8 cellular contexts compared by ENCODE assay signal in the genomic region with DNA sequence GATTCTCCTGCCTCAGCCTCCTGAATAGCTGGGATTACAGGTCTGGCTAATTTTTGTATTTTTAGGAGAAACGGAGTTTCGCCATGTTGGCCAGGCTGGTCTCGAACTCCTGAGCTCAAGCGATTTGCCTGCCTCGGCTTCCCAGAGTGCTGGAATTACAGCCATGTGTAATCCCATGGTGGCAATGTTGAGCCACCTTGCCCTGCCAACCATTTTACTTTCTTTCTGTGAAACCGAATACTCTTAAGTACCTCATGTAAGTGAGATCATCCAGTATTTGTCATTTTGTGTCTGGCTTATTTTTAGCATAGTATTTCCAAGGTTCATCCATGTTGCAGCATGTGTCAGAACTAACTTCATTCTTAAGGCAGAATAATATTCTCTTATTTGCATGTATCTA. TPM values are rescaled to one million over a fixed set of nuclear protein-coding genes. Genes with fewer than 3 reads are reported as not detected.
DNase-seq lines count a peak whose midpoint lies in the region; ATAC-seq and TF ChIP-seq lines count a peak whose summit lies in the region.

No MANE protein-coding gene starts in this region.

- CTCF ChIA-PET in T-cell (lab: Charles Lee), result no interaction called here

- no peaks in the 10 kb centered on the region for H3K27me3 Mint-ChIP-seq in T-cell

- H3K4me1 Mint-ChIP-seq in T-cell, result peaks cover 91 to 92% (median 91%) of the 10 kb centered on the region in 3 donors

- H3K4me3 ChIP-seq in stomach smooth muscle (ENCODE audit: low read length in 2 of 2), result peak overlapping the region; percentile 15 to 65

- POLR2A ChIA-PET in T-cell (lab: Charles Lee), result no interaction called here

- peak overlapping the region; percentile 10 for H3K27ac ChIP-seq in foreskin keratinocyte
- H3K27ac ChIP-seq in stomach smooth muscle (ENCODE audit: low read length), result peak overlapping the region; percentile 80

- no peaks in the 10 kb centered on the region for H3K9me3 Mint-ChIP-seq in T-cell

- H3K36me3 ChIP-seq in stomach smooth muscle (ENCODE audit: control insufficient read depth in 2 of 2, insufficient read depth in 2 of 2, low read length in 2 of 2), result no peaks in the 10 kb centered on the region

- H3K9ac ChIP-seq in stomach smooth muscle (ENCODE audit: low read length in 2 of 2), result peak overlapping the region in 1 of 2 donors; percentile 73

- H3K4me1 ChIP-seq in foreskin keratinocyte, result peaks cover 53% of the 10 kb centered on the region
- peaks cover 73% of the 10 kb centered on the region for H3K4me1 ChIP-seq in stomach smooth muscle (ENCODE audit: control insufficient read depth, insufficient read depth, low read length)

- H3K27me3 ChIP-seq in foreskin keratinocyte (no peaks in the 10 kb centered on the region), stomach smooth muscle (ENCODE audit: control insufficient read depth in 1 of 2, insufficient read depth in 2 of 2, low read length in 2 of 2) (no peaks in the 10 kb centered on the region)

- no peaks in the 10 kb centered on the region for H3K9me3 ChIP-seq in stomach smooth muscle (ENCODE audit: control insufficient read depth in 2 of 2, low read length in 2 of 2)

- peak; percentile 43 for TF ChIP-seq CTCF in foreskin keratinocyte (conservative IDR thresholded peaks at IDR 0.05)

- DNase-seq in NCI-H2029 (lab: John Stamatoyannopoulos, UW), result peak; percentile 70
- DNase-seq in NCI-H2029 treated with DMSO at 0.1 percent for 48 hours (lab: John Stamatoyannopoulos, UW), result no peak
- DNase-seq in T-cell, result no peak
- DNase-seq in foreskin keratinocyte, result peak in 1 of 2 donors; percentile 44
- DNase-seq in mucosa of gallbladder (ENCODE audit: low spot score), result no peak
- no peak for DNase-seq in T-helper 9 cell

- ATAC-seq in T-cell (replicated peaks in 1 of 4), result no peak
- ATAC-seq in foreskin keratinocyte, result peak; percentile 36
- no peak for ATAC-seq in HG02973 (IDR thresholded peaks at IDR 0.05; ENCODE audit: unreplicated experiment)

- peak overlapping the region; percentile 26 to 57 for H3K27ac Mint-ChIP-seq in T-cell

- peak overlapping the region; percentile 26 to 93 (median 28) for H3K4me3 Mint-ChIP-seq in T-cell

- peaks cover 3% of the 10 kb centered on the region for H3K36me3 Mint-ChIP-seq in T-cell

RNA-seq across cellular contexts. Expression of a gene that starts 8.2 kb away (rescaled TPM):
- total RNA-seq in T-cell (100 to 1,000 TPM; 259 to 375 (median 370) TPM), foreskin keratinocyte (85.0 and 89.2 TPM in 2 replicates), mucosa of gallbladder (261 TPM)
- 29.7 and 32.0 TPM in 2 replicates for polyA plus RNA-seq in foreskin keratinocyte
